ENCODE assay signal across 32 cellular contexts in the genomic region with DNA sequence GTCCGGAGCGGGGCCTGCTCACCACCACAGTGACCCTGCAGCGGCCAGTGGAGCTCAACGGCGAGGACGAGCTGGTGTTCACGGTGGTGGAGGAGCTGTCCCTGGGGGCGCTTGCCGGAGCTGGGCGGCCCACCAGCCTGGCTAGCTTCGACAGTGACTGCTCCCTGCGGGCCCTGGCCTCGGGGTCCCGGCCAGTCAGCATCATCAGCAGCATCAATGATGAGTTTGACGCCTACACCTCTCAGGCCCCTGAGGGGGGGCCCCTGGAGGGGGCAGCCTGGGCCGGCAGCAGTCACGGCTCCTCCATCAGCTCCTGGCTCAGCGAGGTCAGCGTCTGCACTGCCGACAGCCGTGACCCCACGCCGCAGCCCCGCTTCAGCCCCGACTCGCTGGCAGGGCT. TPM values are rescaled to one million over a fixed set of nuclear protein-coding genes. Genes with fewer than 3 reads are reported as not detected.
DNase-seq lines count a peak whose midpoint lies in the region; ATAC-seq lines count a peak whose summit lies in the region.
"Had no signal": no experiment of that assay in that cellular context is flagged by ENCODE, and none has a peak within 500 bp of the region (broad histone marks: within the 10 kb centered on the region; RNA-seq: fewer than 3 reads in every experiment).

No MANE protein-coding gene starts in this region.

- intact Hi-C loops in naive thymus-derived CD4-positive, alpha-beta T cell (cut with micrococcal nuclease) = no loop called here

- H2BK5ac ChIP-seq in neuronal stem cell (ENCODE audit: low read length) = peak overlapping the region; percentile 53

- no peak overlapping the region for H3K4me3 ChIP-seq in BLaER1
- no peak overlapping the region for H3K4me3 ChIP-seq in BLaER1 treated with 17β-estradiol and CSF1 and Interleukin-3, amounts not matched to agents 10 nM and 100 nM
- no peak overlapping the region for H3K4me3 ChIP-seq in neuronal stem cell (ENCODE audit: low read length in 2 of 2)
- H3K4me3 ChIP-seq in naive thymus-derived CD4-positive, alpha-beta T cell (ENCODE audit: low read length) = no peak overlapping the region
- H3K4me3 ChIP-seq: A549 had no signal

- CTCF ChIA-PET in naive thymus-derived CD4-positive, alpha-beta T cell (lab: Charles Lee) = no interaction called here

- H3K9me3 Mint-ChIP-seq in naive thymus-derived CD4-positive, alpha-beta T cell = no peaks in the 10 kb centered on the region
- H3K9me3 Mint-ChIP-seq: CD14-positive monocyte; CD4-positive, alpha-beta memory T cell; CD4-positive, alpha-beta T cell; CD4-positive, CD25-positive, alpha-beta regulatory T cell; CD8-positive, alpha-beta memory T cell; CD8-positive, alpha-beta T cell had no signal

- peaks cover 73% of the 10 kb centered on the region for H3K36me3 ChIP-seq in BLaER1
- H3K36me3 ChIP-seq in BLaER1 treated with 17β-estradiol and CSF1 and Interleukin-3, amounts not matched to agents 10 nM and 100 nM = peaks cover 0 to 59% (median 22%) of the 10 kb centered on the region in 11 experiments; a peak in 13 of 22 replicates
- peaks cover 9 to 24% of the 10 kb centered on the region in 2 donors for H3K36me3 ChIP-seq in neuronal stem cell (replicated peaks in 1 of 2; ENCODE audit: control insufficient read depth in 2 of 2, insufficient read depth in 2 of 2, low read length in 2 of 2)
- H3K36me3 ChIP-seq in naive thymus-derived CD4-positive, alpha-beta T cell (ENCODE audit: control insufficient read depth in 2 of 3, insufficient read depth in 3 of 3, low read length in 3 of 3) = no peaks in the 10 kb centered on the region

- H3K36me3 Mint-ChIP-seq in naive thymus-derived CD4-positive, alpha-beta T cell = no peaks in the 10 kb centered on the region
- H3K36me3 Mint-ChIP-seq: CD14-positive monocyte; CD4-positive, alpha-beta memory T cell; CD4-positive, CD25-positive, alpha-beta regulatory T cell; CD8-positive, alpha-beta memory T cell; CD8-positive, alpha-beta T cell had no signal

- H3K18ac ChIP-seq in neuronal stem cell (ENCODE audit: low read length) = no peak overlapping the region

- H3K14ac ChIP-seq in neuronal stem cell (ENCODE audit: low read length) = peak overlapping the region; percentile 56

- no peak overlapping the region for H2AK5ac ChIP-seq in neuronal stem cell (ENCODE audit: low read depth, low read length)

- H2BK12ac ChIP-seq in neuronal stem cell (ENCODE audit: low read length) = no peak overlapping the region

- H3K4ac ChIP-seq in neuronal stem cell (ENCODE audit: low read length) = no peak overlapping the region

- no peak overlapping the region for H2AFZ ChIP-seq in neuronal stem cell (ENCODE audit: low read length)

- H3K27ac ChIP-seq in BLaER1 (no peak overlapping the region), neuronal stem cell (replicated peaks; ENCODE audit: low read length) (no peak overlapping the region)
- no peak overlapping the region for H3K27ac ChIP-seq in BLaER1 treated with 17β-estradiol and CSF1 and Interleukin-3, amounts not matched to agents 10 nM and 100 nM
- H3K27ac ChIP-seq in naive thymus-derived CD4-positive, alpha-beta T cell (ENCODE audit: low read depth, low read length) = no peak overlapping the region
- H3K27ac ChIP-seq: 22Rv1, A549, C4-2B had no signal

- no peaks in the 10 kb centered on the region for H3K4me1 Mint-ChIP-seq in naive thymus-derived CD4-positive, alpha-beta T cell
- H3K4me1 Mint-ChIP-seq: B cell; CD14-positive monocyte; CD4-positive, alpha-beta memory T cell; CD4-positive, CD25-positive, alpha-beta regulatory T cell; CD8-positive, alpha-beta memory T cell had no signal

- H3K9ac ChIP-seq in BLaER1 (no peak overlapping the region), neuronal stem cell (ENCODE audit: low read depth, low read length, poor library complexity) (no peak overlapping the region)
- 0 out of 22 replicates have a peak overlapping the region, but pooled peaks of 1 of the 11 experiments have one; percentile 35 for H3K9ac ChIP-seq in BLaER1 treated with 17β-estradiol and CSF1 and Interleukin-3, amounts not matched to agents 10 nM and 100 nM

- no peak for DNase-seq in neuronal stem cell (ENCODE audit: low spot score)
- DNase-seq in NCI-H2227 (lab: John Stamatoyannopoulos, UW; ENCODE audit: unreplicated experiment) = no peak
- DNase-seq in naive thymus-derived CD4-positive, alpha-beta T cell = no peak
- no peak for DNase-seq in activated T-cell treated with anti-CD3 and anti-CD28 coated beads for 4 hours
- DNase-seq: 8988T; ACHN; AML-193; BE2C; C1 segment of cervical spinal cord; Caco-2; Calu3; CD4-positive, alpha-beta memory T cell; CD4-positive, alpha-beta T cell; CD4-positive, CD25-positive, alpha-beta regulatory T cell; CD8-positive, alpha-beta memory T cell; CD8-positive, alpha-beta T cell; COR-L47; DMS 273 treated with DMSO at 0.1 percent for 48 hours; DMS153; DMS53; DMS79; DMS79 treated with DMSO at 0.1 percent for 48 hours; DND-41; EL had no signal

- WGBS in neuronal stem cell (ENCODE audit: extremely low coverage in 2 of 2, insufficient read length in 2 of 2, insufficient replicate concordance in 1 of 2), 2 donors = no CpG with 5 or more reads among the region's 26 CpGs

- H3K27ac Mint-ChIP-seq in naive thymus-derived CD4-positive, alpha-beta T cell = no peak overlapping the region
- H3K27ac Mint-ChIP-seq: B cell; CD14-positive monocyte; CD4-positive, alpha-beta memory T cell; CD4-positive, alpha-beta T cell; CD4-positive, CD25-positive, alpha-beta regulatory T cell; CD8-positive, alpha-beta memory T cell; CD8-positive, alpha-beta T cell had no signal

- peaks cover 35% of the 10 kb centered on the region for H4K20me1 ChIP-seq in BLaER1
- H4K20me1 ChIP-seq in BLaER1 treated with 17β-estradiol and CSF1 and Interleukin-3, amounts not matched to agents 10 nM and 100 nM = peaks cover 0 to 76% (median 7%) of the 10 kb centered on the region in 11 experiments; a peak in 11 of 22 replicates

- H3K27me3 ChIP-seq in BLaER1 (no peaks in the 10 kb centered on the region), neuronal stem cell (ENCODE audit: control insufficient read depth in 3 of 3, insufficient read depth in 3 of 3, low read depth in 1 of 3, low read length in 3 of 3) (no peaks in the 10 kb centered on the region)
- no peaks in the 10 kb centered on the region for H3K27me3 ChIP-seq in BLaER1 treated with 17β-estradiol and CSF1 and Interleukin-3, amounts not matched to agents 10 nM and 100 nM
- no peaks in the 10 kb centered on the region for H3K27me3 ChIP-seq in naive thymus-derived CD4-positive, alpha-beta T cell (ENCODE audit: control insufficient read depth in 2 of 2, insufficient read depth in 2 of 2, low read length in 2 of 2)
- H3K27me3 ChIP-seq: BE2C had no signal

- no peak overlapping the region for H4K8ac ChIP-seq in neuronal stem cell (ENCODE audit: low read depth, low read length)

- no peak overlapping the region for H3K23ac ChIP-seq in neuronal stem cell (ENCODE audit: low read depth, low read length, poor library complexity)

- POLR2A ChIA-PET in naive thymus-derived CD4-positive, alpha-beta T cell (lab: Charles Lee) = no interaction called here

- H2BK120ac ChIP-seq in neuronal stem cell (ENCODE audit: low read depth, low read length) = no peak overlapping the region

- H3K4me2 ChIP-seq in BLaER1 (peak overlapping the region; percentile 52), neuronal stem cell (ENCODE audit: insufficient read depth, low read length, poor library complexity, severe bottlenecking) (no peak overlapping the region)
- peak overlapping the region in 8 of 11 experiments; percentile 20 to 59 (median 56); a peak in 13 of 22 replicates for H3K4me2 ChIP-seq in BLaER1 treated with 17β-estradiol and CSF1 and Interleukin-3, amounts not matched to agents 10 nM and 100 nM
- H3K4me2 ChIP-seq: A549 had no signal

- peak overlapping the region; percentile 85 for H4K91ac ChIP-seq in neuronal stem cell (ENCODE audit: low read depth, low read length, poor library complexity)

- no peaks in the 10 kb centered on the region for H3K9me3 ChIP-seq in BLaER1
- H3K9me3 ChIP-seq in BLaER1 treated with 17β-estradiol and CSF1 and Interleukin-3, amounts not matched to agents 10 nM and 100 nM (replicated peaks in 1 of 11) = no peaks in the 10 kb centered on the region
- H3K9me3 ChIP-seq in neuronal stem cell (replicated peaks in 1 of 2; ENCODE audit: control insufficient read depth in 2 of 2, insufficient read depth in 1 of 2, low read depth in 1 of 2, low read length in 2 of 2) = no peaks in the 10 kb centered on the region
- H3K9me3 ChIP-seq in naive thymus-derived CD4-positive, alpha-beta T cell (ENCODE audit: control insufficient read depth in 2 of 3, low read length in 3 of 3) = no peaks in the 10 kb centered on the region
- H3K9me3 ChIP-seq: A549, BE2C, Caco-2 had no signal

- H2BK15ac ChIP-seq in neuronal stem cell (ENCODE audit: low read length) = no peak overlapping the region

- ATAC-seq in naive thymus-derived CD4-positive, alpha-beta T cell = no peak
- ATAC-seq: A549; CD8-positive, alpha-beta T cell had no signal

- H3K27me3 Mint-ChIP-seq in naive thymus-derived CD4-positive, alpha-beta T cell = no peaks in the 10 kb centered on the region
- H3K27me3 Mint-ChIP-seq: B cell; CD4-positive, alpha-beta memory T cell; CD4-positive, alpha-beta T cell; CD4-positive, CD25-positive, alpha-beta regulatory T cell had no signal

- peaks cover 36% of the 10 kb centered on the region for H3K4me1 ChIP-seq in BLaER1
- peaks cover 6 to 41% (median 26%) of the 10 kb centered on the region in 10 experiments; a peak in 19 of 20 replicates for H3K4me1 ChIP-seq in BLaER1 treated with 17β-estradiol and CSF1 and Interleukin-3, amounts not matched to agents 10 nM and 100 nM
- peaks cover under 1 to 7% of the 10 kb centered on the region in 2 donors for H3K4me1 ChIP-seq in neuronal stem cell (ENCODE audit: control insufficient read depth in 2 of 2, insufficient read depth in 1 of 2, low read depth in 1 of 2, low read length in 2 of 2)
- H3K4me1 ChIP-seq in naive thymus-derived CD4-positive, alpha-beta T cell (ENCODE audit: control insufficient read depth in 2 of 2, insufficient read depth in 2 of 2, low read length in 2 of 2) = no peaks in the 10 kb centered on the region
- H3K4me1 ChIP-seq: A549 had no signal

- H3K4me3 Mint-ChIP-seq in naive thymus-derived CD4-positive, alpha-beta T cell = no peak overlapping the region
- H3K4me3 Mint-ChIP-seq: B cell; CD14-positive monocyte; CD4-positive, alpha-beta memory T cell; CD4-positive, alpha-beta T cell; CD4-positive, CD25-positive, alpha-beta regulatory T cell; CD8-positive, alpha-beta memory T cell; CD8-positive, alpha-beta T cell had no signal

- H3K79me1 ChIP-seq in neuronal stem cell (ENCODE audit: low read depth, low read length) = peaks cover 6% of the 10 kb centered on the region

RNA-seq across cellular contexts. Expression of a gene that starts 37.4 kb away (rescaled TPM):
- polyA plus RNA-seq in neuronal stem cell (2013, experiment 1 of 2) = 14.6 TPM
- polyA plus RNA-seq in neuronal stem cell (2013, experiment 2 of 2) = 14.0 TPM
- total RNA-seq in naive thymus-derived CD4-positive, alpha-beta T cell = under 1 TPM in 3 of 5 experiments, not detected in 2; 0.13 to 0.53 (median 0.17) TPM
- polyA plus RNA-seq in naive thymus-derived CD4-positive, alpha-beta T cell = not detected
- total RNA-seq: B cell had no signal
- polyA plus RNA-seq: AG04450; CD14-positive monocyte; CD4-positive, CD25-positive, alpha-beta regulatory T cell; CD8-positive, alpha-beta memory T cell had no signal
